Comparison of ENCODE assay signal across 6 cellular contexts in the genomic region with DNA sequence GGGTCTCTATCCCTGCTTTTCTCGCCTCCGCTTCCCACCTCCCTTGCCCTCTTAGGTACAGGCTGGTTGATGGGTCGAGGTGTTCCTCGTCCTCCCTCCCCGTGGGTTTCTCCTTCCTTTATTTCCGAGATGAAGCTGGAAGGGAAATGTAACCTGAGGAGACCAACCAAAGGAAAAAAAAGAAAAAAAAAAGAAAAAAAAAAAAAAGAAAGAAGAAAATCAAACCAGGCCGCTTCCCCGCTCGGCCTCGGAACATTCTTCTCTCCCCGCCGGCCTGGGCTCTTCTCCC. TPM values are rescaled to one million over a fixed set of nuclear protein-coding genes. Genes with fewer than 3 reads are reported as not detected.
DNase-seq lines count a peak whose midpoint lies in the region; ATAC-seq and TF ChIP-seq lines count a peak whose summit lies in the region.

No MANE protein-coding gene starts in this region.

- H3K27ac ChIP-seq in HCT116 (ENCODE audit: low read depth, low read length) (peak overlapping the region; percentile 89), mammary epithelial cell (ENCODE audit: insufficient read depth, low read depth, low read length) (no peak overlapping the region), ovary (peak overlapping the region; percentile 93 to 96)

- ATAC-seq in HCT116 = peak; percentile 3
- ATAC-seq in GM18520 (IDR thresholded peaks at IDR 0.05; ENCODE audit: unreplicated experiment) = no peak

- no peak for TF ChIP-seq EP300 in ovary (IDR thresholded peaks at IDR 0.05)

- dilution Hi-C loops in mammary epithelial cell (cut with HindIII; ENCODE audit: low sequenced_read_pairs) = loop anchor here (5.0 kb wide), 1 partner anchor 34 kb away; no protein-coding TSS in a partner anchor

- H3K9ac ChIP-seq in HCT116 (ENCODE audit: low read length) (peak overlapping the region; percentile 69), mammary epithelial cell (ENCODE audit: insufficient read depth, low read length) (peak overlapping the region; percentile 7)

- no peaks in the 10 kb centered on the region for H3K9me3 ChIP-seq in HCT116 (ENCODE audit: control insufficient read depth in 1 of 2, insufficient read depth in 1 of 2, low read depth in 1 of 2, low read length in 2 of 2)
- H3K9me3 ChIP-seq in mammary epithelial cell (replicated peaks; ENCODE audit: insufficient read depth, low read length) = no peaks in the 10 kb centered on the region
- H3K9me3 ChIP-seq in ovary = no peaks in the 10 kb centered on the region

- no peaks in the 10 kb centered on the region for H3K9me2 ChIP-seq in HCT116 (ENCODE audit: insufficient read depth)

- RAD21 ChIA-PET in HCT116 (lab: Charles Lee; ENCODE audit: low non-redundant PET in 1 of 2, low total read pairs in 2 of 2, uncharacterized antibody in 2 of 2, unreplicated experiment in 2 of 2) = interaction anchor here (0.9 to 2.2 kb wide), 4 partner anchors 33 to 66 kb away, joined by 3 to 18 read pairs (median 6); no protein-coding TSS in a partner anchor

- intact Hi-C loops in HCT116 (cut with micrococcal nuclease) (no loop called here), mammary epithelial cell (cut with micrococcal nuclease) (no loop called here), ovary (cut with DNase I) (loop anchor here (2.0 to 10.0 kb wide), 3 partner anchors 36 to 222 kb away; a partner anchor contains a TSS)

- no peak overlapping the region for H2AFZ ChIP-seq in HCT116 (ENCODE audit: low read depth, low read length, poor library complexity, severe bottlenecking)
- peak overlapping the region; percentile 86 for H2AFZ ChIP-seq in mammary epithelial cell (ENCODE audit: low read depth, low read length)

- H3K36me3 ChIP-seq in HCT116 (ENCODE audit: control insufficient read depth in 1 of 2, insufficient read depth in 2 of 2, low read length in 2 of 2) (no peaks in the 10 kb centered on the region), mammary epithelial cell (ENCODE audit: insufficient read depth, low read length) (no peaks in the 10 kb centered on the region), ovary (no peaks in the 10 kb centered on the region)

- no peak for TF ChIP-seq CTCF in HCT116 (IDR thresholded peaks at IDR 0.05 in 2 of 3, conservative IDR thresholded peaks at IDR 0.05 in 1 of 3; ENCODE audit: borderline replicate concordance in 1 of 3, insufficient read depth in 1 of 3, low read depth in 2 of 3, low read length in 2 of 3)
- TF ChIP-seq CTCF in mammary epithelial cell (conservative IDR thresholded peaks at IDR 0.05 in 1 of 2, IDR thresholded peaks at IDR 0.05 in 1 of 2; ENCODE audit: extremely low read depth in 1 of 2, insufficient read depth in 1 of 2, low read depth in 1 of 2, low read length in 2 of 2) = no peak
- no peak for TF ChIP-seq CTCF in ovary (IDR thresholded peaks at IDR 0.05)

- H3K27me3 ChIP-seq in HCT116 (ENCODE audit: insufficient read depth, low read length) (no peaks in the 10 kb centered on the region), mammary epithelial cell (ENCODE audit: insufficient read depth, low read length) (no peaks in the 10 kb centered on the region), ovary (no peaks in the 10 kb centered on the region)

- H3K79me2 ChIP-seq in HCT116 (ENCODE audit: insufficient read depth, low read length) (no peaks in the 10 kb centered on the region), mammary epithelial cell (ENCODE audit: insufficient read depth, low read length) (no peaks in the 10 kb centered on the region)

- CTCF ChIA-PET in HCT116 (lab: Charles Lee) (interaction anchor here (0.7 to 2.3 kb wide), 11 partner anchors 9 to 124 kb away, joined by 3 to 84 read pairs (median 7); a partner anchor contains a TSS), mammary epithelial cell (lab: Charles Lee; ENCODE audit: low non-redundant PET) (interaction anchor here (0.6 to 1.7 kb wide), 3 partner anchors 30 to 65 kb away, joined by 3 to 9 read pairs (median 3); no protein-coding TSS in a partner anchor)

- BruUV-seq in HCT116 (replicated peaks; lab: Mats Ljungman, UMichigan) = no TSS peak
- no TSS peak for BruUV-seq in mammary epithelial cell (replicated peaks; lab: Mats Ljungman, UMichigan)

- no peak for TF ChIP-seq RAD21 in HCT116 (IDR thresholded peaks at IDR 0.05; ENCODE audit: low read depth)

- POLR2A ChIA-PET in HCT116 (lab: Charles Lee) = interaction anchor here (0.8 to 2.2 kb wide), 7 partner anchors 14 to 1271 kb away, joined by 3 to 33 read pairs (median 4); a partner anchor contains a TSS

- peaks cover 15 to 33% of the 10 kb centered on the region in 2 experiments for H3K4me1 ChIP-seq in HCT116 (ENCODE audit: control insufficient read depth in 1 of 2, insufficient read depth in 2 of 2, low read length in 2 of 2)
- peaks cover 27% of the 10 kb centered on the region for H3K4me1 ChIP-seq in mammary epithelial cell (ENCODE audit: insufficient read depth, low read length)
- peaks cover 4% of the 10 kb centered on the region for H3K4me1 ChIP-seq in ovary (ENCODE audit: insufficient read depth)

- no peak for DNase-seq in HCT116 (ENCODE audit: low read depth, low spot score)
- no peak for DNase-seq in mammary epithelial cell
- DNase-seq in ovary = no peak
- no peak for DNase-seq in D341Med (ENCODE audit: low spot score)
- no peak for DNase-seq in EL

- H4K20me1 ChIP-seq in HCT116 (ENCODE audit: insufficient read depth) (no peaks in the 10 kb centered on the region), mammary epithelial cell (ENCODE audit: insufficient read depth, low read length) (no peaks in the 10 kb centered on the region)

- in situ Hi-C loops in mammary epithelial cell (cut with MboI; ENCODE audit: low sequenced_read_pairs in 2 of 2) = loop anchor here in 1 of 2 donors (5.0 kb wide), 1 partner anchor 66 kb away; no protein-coding TSS in a partner anchor

- H3K4me3 ChIP-seq in HCT116 (replicated peaks in 1 of 2; ENCODE audit: low read depth in 1 of 2, low read length in 2 of 2) = peak overlapping the region; percentile 55 to 64
- peak overlapping the region; percentile 45 to 56 (median 46) for H3K4me3 ChIP-seq in mammary epithelial cell (replicated peaks in 1 of 3; ENCODE audit: insufficient read depth in 1 of 3, low read depth in 2 of 3, low read length in 3 of 3)
- H3K4me3 ChIP-seq in ovary = peak overlapping the region; percentile 71

- H3K4me2 ChIP-seq in HCT116 (ENCODE audit: low read length) (peak overlapping the region; percentile 97), mammary epithelial cell (ENCODE audit: insufficient read depth, low read depth, low read length) (peak overlapping the region; percentile 88)

- WGBS in mammary epithelial cell (ENCODE audit: low coverage, missing lambda C conversion rate) = 8% methylated on average over 6 of the region's 12 CpGs
- 0 to 3% (median 1%) methylated on average over 12 of the region's 12 CpGs for WGBS in ovary, 3 donors

- TF ChIP-seq POLR2A in HCT116 (IDR thresholded peaks at IDR 0.05; ENCODE audit: borderline replicate concordance, extremely low read depth, insufficient read depth, insufficient read length) = no peak
- TF ChIP-seq POLR2A in ovary (IDR thresholded peaks at IDR 0.05) = no peak

TF ChIP-seq in HCT116, 20 proteins besides CTCF, POLR2A, EP300 and RAD21 (continues in another document):
- TF ChIP-seq EGR1 (IDR thresholded peaks at IDR 0.05; ENCODE audit: low read depth) = no peak
- no peak for TF ChIP-seq ELF1 (IDR thresholded peaks at IDR 0.05; ENCODE audit: borderline replicate concordance, low read depth)
- no peak for TF ChIP-seq SP1 (IDR thresholded peaks at IDR 0.05; ENCODE audit: low read depth)
- TF ChIP-seq, protein P1, sequence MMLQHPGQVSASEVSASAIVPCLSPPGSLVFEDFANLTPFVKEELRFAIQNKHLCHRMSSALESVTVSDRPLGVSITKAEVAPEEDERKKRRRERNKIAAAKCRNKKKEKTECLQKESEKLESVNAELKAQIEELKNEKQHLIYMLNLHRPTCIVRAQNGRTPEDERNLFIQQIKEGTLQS (IDR thresholded peaks at IDR 0.05) = no peak
- TF ChIP-seq POLR2AphosphoS5 (IDR thresholded peaks at IDR 0.05; ENCODE audit: low read depth, low read length) = no peak
- TF ChIP-seq CBX3 (IDR thresholded peaks at IDR 0.05; ENCODE audit: low read depth) = no peak

RNA-seq across cellular contexts. Expression of a gene that starts 1.7 kb away (rescaled TPM):
- total RNA-seq in HCT116 (2021; ENCODE audit: unreplicated experiment) (7.6 TPM), mammary epithelial cell (1 to 10 TPM in 1 of 2 donors, not detected in 1; 9.0 TPM), ovary (100 to 1,000 TPM in 5 of 7 donors, 10 to 100 TPM in 2; 74.1 to 288 (median 186) TPM)
- polyA plus RNA-seq in HCT116 (2012) = 6.2 and 6.4 TPM in 2 replicates
- polyA plus RNA-seq in mammary epithelial cell (0.12 TPM), ovary (100 to 1,000 TPM in 1 of 2 donors, 10 to 100 TPM in 1; 25.9 to 157 TPM)
- not detected for polyA minus RNA-seq in mammary epithelial cell

RNA-seq across cellular contexts. Expression of a gene that starts 26.5 kb away (rescaled TPM):
- total RNA-seq in HCT116 (2021; ENCODE audit: unreplicated experiment) (not detected), mammary epithelial cell (under 1 TPM; under 0.01 to 0.61 TPM), ovary (1 to 10 TPM in 5 of 7 donors, under 1 TPM in 2; 0.61 to 3.2 (median 1.1) TPM)
- polyA plus RNA-seq in HCT116 (2012) = not detected in 2 replicates
- polyA plus RNA-seq in mammary epithelial cell (0.06 TPM), ovary (1 to 10 TPM; 1.5 to 2.8 TPM)
- not detected for polyA minus RNA-seq in mammary epithelial cell

RNA-seq across cellular contexts. Expression of a gene that starts 31.4 kb away (rescaled TPM):
- 0.86 TPM for total RNA-seq in HCT116 (2021; ENCODE audit: unreplicated experiment)
- polyA plus RNA-seq in HCT116 (2012) = 0.10 TPM in 2 replicates
- total RNA-seq in mammary epithelial cell = under 1 TPM; 0.21 to 0.83 TPM
- polyA plus RNA-seq in mammary epithelial cell = 0.10 TPM
- polyA minus RNA-seq in mammary epithelial cell = not detected
- 10 to 100 TPM in 5 of 7 donors, 1 to 10 TPM in 2; 7.8 to 33.3 (median 11.3) TPM for total RNA-seq in ovary
- polyA plus RNA-seq in ovary = 10 to 100 TPM; 15.0 to 19.7 TPM

RNA-seq across cellular contexts. Expression of a gene that starts 32.5 kb away (rescaled TPM):
- total RNA-seq in HCT116 (2021; ENCODE audit: unreplicated experiment) (0.27 TPM), mammary epithelial cell (10 to 100 TPM in 1 of 2 donors, 1 to 10 TPM in 1; 2.7 to 15.0 TPM), ovary (10 to 100 TPM; 22.5 to 76.0 (median 63.6) TPM)
- polyA plus RNA-seq in HCT116 (2012) = 0.05 and 0.13 TPM in 2 replicates
- polyA plus RNA-seq in mammary epithelial cell (2.4 TPM), ovary (10 to 100 TPM; 22.0 to 26.2 TPM)
- 3.9 TPM for polyA minus RNA-seq in mammary epithelial cell

RNA-seq across cellular contexts. Expression of a gene that starts 55.0 kb away (rescaled TPM):
- total RNA-seq in HCT116 (2021; ENCODE audit: unreplicated experiment) (14.8 TPM), mammary epithelial cell (10 to 100 TPM in 1 of 2 donors, 1 to 10 TPM in 1; 6.8 to 25.5 TPM), ovary (1 to 10 TPM; 4.4 to 9.4 (median 7.7) TPM)
- polyA plus RNA-seq in HCT116 (2012) = 10.4 and 12.6 TPM in 2 replicates
- polyA plus RNA-seq in mammary epithelial cell (9.2 TPM), ovary (1 to 10 TPM; 2.9 to 7.1 TPM)
- polyA minus RNA-seq in mammary epithelial cell = 25.0 TPM

Comparison
In these comparisons a context has a peak if more than half of its experiments do, and no peak if none do; other contexts are left out.
1. intact Hi-C loops: an anchor here in ovary (2.0 to 10.0 kb wide); none called in HCT116 and mammary epithelial cell.